2 cellular contexts compared by ENCODE assay signal in the genomic region with DNA sequence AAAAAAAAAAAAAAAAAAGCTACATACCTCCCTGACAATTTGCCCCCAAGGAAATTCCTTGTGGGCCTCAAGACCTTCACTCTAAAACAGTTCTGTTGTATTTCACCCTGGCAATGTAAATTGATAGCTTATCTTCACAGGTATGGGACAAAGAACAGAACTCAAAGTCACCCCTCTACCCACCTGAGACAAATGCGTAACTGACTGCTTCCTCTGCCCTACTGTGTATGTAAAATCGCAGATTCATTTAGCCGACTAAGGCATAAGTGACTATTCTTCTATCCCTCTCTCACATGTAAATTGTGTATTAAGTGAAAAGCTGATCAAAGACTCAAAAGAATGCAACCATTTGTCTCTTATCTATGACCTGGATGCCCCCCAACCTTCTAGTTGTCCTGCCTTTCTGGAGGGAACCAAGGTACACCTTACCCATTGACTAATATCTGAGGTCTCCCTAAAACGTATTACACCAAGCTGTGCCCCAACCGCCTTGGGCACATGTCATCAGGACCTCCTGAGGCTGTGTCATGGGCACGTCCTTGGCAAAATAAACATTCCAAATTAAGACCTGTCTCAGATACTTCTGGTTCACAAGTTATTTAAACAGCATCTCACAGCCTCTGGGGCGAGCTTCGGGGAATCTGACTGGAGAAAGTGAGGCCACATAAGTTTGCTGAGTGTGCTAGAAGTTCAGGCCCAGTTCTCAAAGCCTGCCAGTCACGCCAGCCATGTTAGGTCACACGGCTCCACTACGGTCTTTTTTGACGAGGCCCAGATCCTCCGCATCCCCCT.
A peak's percentile ranks its signal among the peaks of the same experiment; 100 is the strongest.
TF ChIP-seq lines count a peak whose summit lies in the region.

No MANE protein-coding gene starts in this region.

TF ChIP-seq in HEK293T, 16 proteins besides CTCF, POLR2A, EP300 and RAD21:
- TF ChIP-seq, protein P1, sequence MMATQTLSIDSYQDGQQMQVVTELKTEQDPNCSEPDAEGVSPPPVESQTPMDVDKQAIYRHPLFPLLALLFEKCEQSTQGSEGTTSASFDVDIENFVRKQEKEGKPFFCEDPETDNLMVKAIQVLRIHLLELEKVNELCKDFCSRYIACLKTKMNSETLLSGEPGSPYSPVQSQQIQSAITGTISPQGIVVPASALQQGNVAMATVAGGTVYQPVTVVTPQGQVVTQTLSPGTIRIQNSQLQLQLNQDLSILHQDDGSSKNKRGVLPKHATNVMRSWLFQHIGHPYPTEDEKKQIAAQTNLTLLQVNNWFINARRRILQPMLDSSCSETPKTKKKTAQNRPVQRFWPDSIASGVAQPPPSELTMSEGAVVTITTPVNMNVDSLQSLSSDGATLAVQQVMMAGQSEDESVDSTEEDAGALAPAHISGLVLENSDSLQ (IDR thresholded peaks at IDR 0.05) = peak; percentile 65
- TF ChIP-seq NFRKB (IDR thresholded peaks at IDR 0.05) = no peak

TF ChIP-seq in H1, 55 proteins besides CTCF, POLR2A, EP300 and RAD21:
- TF ChIP-seq BRCA1 (IDR thresholded peaks at IDR 0.05; ENCODE audit: low read depth, low read length) (no peak), RBBP5 (IDR thresholded peaks at IDR 0.05; ENCODE audit: borderline replicate concordance, low read depth, low read length) (no peak), SP1 (IDR thresholded peaks at IDR 0.05; ENCODE audit: low read depth, low read length) (no peak), MAFK (IDR thresholded peaks at IDR 0.05; ENCODE audit: low read depth, low read length) (peak; percentile 62; the same call in 1 of the 2 replicates)
